ENCODE assay signal across 10 cellular contexts in the genomic region with DNA sequence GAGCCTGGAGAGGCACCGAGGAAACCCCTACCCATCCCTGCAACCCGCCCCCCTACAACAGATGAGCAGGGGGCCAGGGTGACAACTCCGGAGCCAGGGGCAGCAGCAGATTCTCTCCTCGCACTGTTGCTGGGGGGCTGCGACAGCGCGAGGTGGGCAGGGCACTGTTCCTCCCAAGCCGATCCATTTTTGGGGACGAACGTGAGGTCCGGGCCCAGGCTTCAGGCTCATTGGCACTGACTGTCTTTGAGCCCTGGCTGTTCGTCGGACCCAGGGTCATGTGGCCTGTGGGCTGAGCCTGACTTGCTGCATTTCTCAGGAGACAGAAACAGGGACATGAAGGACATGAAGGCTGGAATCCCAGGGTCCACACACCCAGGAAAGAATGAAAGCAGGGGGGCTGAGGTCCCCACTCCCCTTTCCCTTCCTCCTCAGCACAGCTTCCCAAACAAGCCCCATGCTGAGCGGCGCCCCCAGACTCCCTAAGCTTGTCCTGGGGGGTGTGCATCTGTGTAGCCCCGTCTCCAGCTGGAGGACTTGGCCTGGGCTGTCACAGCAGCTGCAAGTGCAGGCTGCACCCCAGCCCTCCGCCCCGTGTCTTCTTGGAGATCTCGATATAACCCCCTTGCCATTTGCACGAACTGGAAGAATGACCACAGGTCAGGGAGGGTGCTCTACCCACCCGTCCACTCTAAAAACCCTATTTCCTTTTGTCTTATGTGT. TPM values are rescaled to one million over a fixed set of nuclear protein-coding genes. Genes with fewer than 3 reads are reported as not detected.
DNase-seq lines count a peak whose midpoint lies in the region; ATAC-seq and TF ChIP-seq lines count a peak whose summit lies in the region.
"Had no signal": no experiment of that assay in that cellular context is flagged by ENCODE, and none has a peak within 500 bp of the region (broad histone marks: within the 10 kb centered on the region; RNA-seq: fewer than 3 reads in every experiment).

No MANE protein-coding gene starts in this region.

- peak overlapping the region; percentile 70 to 79 for H3K4me3 Mint-ChIP-seq in CD14-positive monocyte
- H3K4me3 Mint-ChIP-seq in activated T-helper 2 cell treated with anti-CD3 and anti-CD28 coated beads, Interferon-gamma antibody, Interleukin-2, Interleukin-4, amounts not matched to agents 10 μg/mL and 5 μg/mL and 100 μg/mL, durations not matched to agents 14 hours and 24 hours and 36 hours (ENCODE audit: low read depth), result no peak overlapping the region
- H3K4me3 Mint-ChIP-seq: memory B cell had no signal

- H4K20me1 ChIP-seq in hepatocyte (ENCODE audit: insufficient read depth, poor library complexity, severe bottlenecking), result peaks cover 10% of the 10 kb centered on the region

- H3K36me3 Mint-ChIP-seq in CD14-positive monocyte, result peaks cover 40 to 58% of the 10 kb centered on the region in 2 donors
- no peaks in the 10 kb centered on the region for H3K36me3 Mint-ChIP-seq in activated T-helper 2 cell treated with anti-CD3 and anti-CD28 coated beads, Interferon-gamma antibody, Interleukin-2, Interleukin-4, amounts not matched to agents 10 μg/mL and 5 μg/mL and 100 μg/mL, durations not matched to agents 14 hours and 24 hours and 36 hours (ENCODE audit: low read depth)
- H3K36me3 Mint-ChIP-seq: memory B cell had no signal

- DNase-seq in CD14-positive monocyte (ENCODE audit: low spot score), result no peak
- DNase-seq in ascending aorta (ENCODE audit: low spot score in 2 of 2), result no peak
- DNase-seq in hepatocyte (ENCODE audit: low spot score), result no peak
- DNase-seq in retina, result peak; percentile 54
- DNase-seq in RPMI8226, result no peak
- DNase-seq in activated T-helper 2 cell treated with anti-CD3 and anti-CD28 coated beads, Interferon-gamma antibody, Interleukin-2, Interleukin-4, amounts not matched to agents 10 μg/mL and 5 μg/mL and 100 μg/mL, durations not matched to agents 14 hours and 24 hours and 36 hours (ENCODE audit: low spot score), result no peak
- no peak for DNase-seq in AG08396 (ENCODE audit: low spot score)
- DNase-seq: NCI-H446 treated with DMSO at 0.1 percent for 48 hours had no signal

- peaks cover 21 to 55% of the 10 kb centered on the region in 2 donors for H3K4me1 ChIP-seq in ascending aorta
- H3K4me1 ChIP-seq in hepatocyte (ENCODE audit: insufficient read depth), result peaks cover 31% of the 10 kb centered on the region

- peaks cover 76% of the 10 kb centered on the region for H3K4me1 Mint-ChIP-seq in CD14-positive monocyte
- peaks cover 17% of the 10 kb centered on the region for H3K4me1 Mint-ChIP-seq in activated T-helper 2 cell treated with anti-CD3 and anti-CD28 coated beads, Interferon-gamma antibody, Interleukin-2, Interleukin-4, amounts not matched to agents 10 μg/mL and 5 μg/mL and 100 μg/mL, durations not matched to agents 14 hours and 24 hours and 36 hours (ENCODE audit: low read depth)

- H3K79me2 ChIP-seq in hepatocyte, result peaks cover 80% of the 10 kb centered on the region

- TF ChIP-seq CTCF in CD14-positive monocyte (IDR thresholded peaks at IDR 0.05) (no peak), ascending aorta (IDR thresholded peaks at IDR 0.05) (no peak), hepatocyte (IDR thresholded peaks at IDR 0.05; ENCODE audit: poor library complexity) (no peak)

- no peaks in the 10 kb centered on the region for H3K9me2 ChIP-seq in hepatocyte (replicated peaks; ENCODE audit: insufficient read depth)

- H3K27me3 ChIP-seq in ascending aorta (no peaks in the 10 kb centered on the region), hepatocyte (no peaks in the 10 kb centered on the region)

- H3K27ac Mint-ChIP-seq in CD14-positive monocyte, result peak overlapping the region; percentile 97 to 99 (median 98)
- H3K27ac Mint-ChIP-seq in activated T-helper 2 cell treated with anti-CD3 and anti-CD28 coated beads, Interferon-gamma antibody, Interleukin-2, Interleukin-4, amounts not matched to agents 10 μg/mL and 5 μg/mL and 100 μg/mL, durations not matched to agents 14 hours and 24 hours and 36 hours, result no peak overlapping the region
- H3K27ac Mint-ChIP-seq: memory B cell had no signal

- H3K4me3 ChIP-seq in ascending aorta (peak overlapping the region; percentile 33 to 59), hepatocyte (no peak overlapping the region)

- intact Hi-C loops in CD14-positive monocyte (cut with micrococcal nuclease), result loop anchor here (5.0 kb wide), 2 partner anchors 33 to 38 kb away; no protein-coding TSS in a partner anchor
- intact Hi-C loops in ascending aorta (cut with DNase I), result loop anchor here (5.0 kb wide), 1 partner anchor 88 kb away; no protein-coding TSS in a partner anchor
- intact Hi-C loops in activated T-helper 2 cell treated with anti-CD3 and anti-CD28 coated beads, Interferon-gamma antibody, Interleukin-2, Interleukin-4, amounts not matched to agents 10 μg/mL and 5 μg/mL and 100 μg/mL, durations not matched to agents 14 hours and 24 hours and 36 hours (cut with micrococcal nuclease), result no loop called here

- H3K9me3 ChIP-seq in ascending aorta, result no peaks in the 10 kb centered on the region
- H3K9me3 ChIP-seq in hepatocyte (ENCODE audit: low read depth), result no peaks in the 10 kb centered on the region

- H3K36me3 ChIP-seq in ascending aorta (no peaks in the 10 kb centered on the region), hepatocyte (replicated peaks; ENCODE audit: insufficient read depth, low read depth) (no peaks in the 10 kb centered on the region)

- H2AFZ ChIP-seq in hepatocyte, result no peak overlapping the region

- H3K9me3 Mint-ChIP-seq in CD14-positive monocyte, result no peaks in the 10 kb centered on the region
- H3K9me3 Mint-ChIP-seq in activated T-helper 2 cell treated with anti-CD3 and anti-CD28 coated beads, Interferon-gamma antibody, Interleukin-2, Interleukin-4, amounts not matched to agents 10 μg/mL and 5 μg/mL and 100 μg/mL, durations not matched to agents 14 hours and 24 hours and 36 hours, result no peaks in the 10 kb centered on the region
- H3K9me3 Mint-ChIP-seq: memory B cell had no signal

- no peak for ATAC-seq in GM21737 (IDR thresholded peaks at IDR 0.05; ENCODE audit: unreplicated experiment)

- peak overlapping the region; percentile 90 to 97 for H3K27ac ChIP-seq in ascending aorta
- peak overlapping the region; percentile 92 for H3K27ac ChIP-seq in hepatocyte

- peak overlapping the region; percentile 75 for H3K4me2 ChIP-seq in hepatocyte

- WGBS in hepatocyte (ENCODE audit: low lambda C conversion rate, missing lambda C conversion rate), result 60% methylated on average over 21 of the region's 21 CpGs

- H3K27me3 Mint-ChIP-seq in CD14-positive monocyte (ENCODE audit: low read depth in 3 of 3), result peaks cover 0 to 2% (median 0%) of the 10 kb centered on the region in 3 donors
- H3K27me3 Mint-ChIP-seq in activated T-helper 2 cell treated with anti-CD3 and anti-CD28 coated beads, Interferon-gamma antibody, Interleukin-2, Interleukin-4, amounts not matched to agents 10 μg/mL and 5 μg/mL and 100 μg/mL, durations not matched to agents 14 hours and 24 hours and 36 hours (ENCODE audit: low read depth), result peaks cover 10% of the 10 kb centered on the region

RNA-seq across cellular contexts. Expression of a gene that starts 18.7 kb away (rescaled TPM):
- under 1 TPM in 1 of 2 donors, not detected in 1; 0.38 TPM for polyA plus RNA-seq in CD14-positive monocyte
- 10.7 TPM for total RNA-seq in ascending aorta
- 0.44 and 0.97 TPM in 2 replicates for total RNA-seq in hepatocyte
- polyA plus RNA-seq in hepatocyte, result 0.17 and 0.91 TPM in 2 replicates
- total RNA-seq in activated T-helper 2 cell treated with anti-CD3 and anti-CD28 coated beads, Interferon-gamma antibody, Interleukin-2, Interleukin-4, amounts not matched to agents 10 μg/mL and 5 μg/mL and 100 μg/mL, durations not matched to agents 14 hours and 24 hours and 36 hours, result not detected in 2 replicates

RNA-seq across cellular contexts. Expression of a gene that starts 40.9 kb away (rescaled TPM):
- polyA plus RNA-seq in CD14-positive monocyte (1 to 10 TPM; 4.5 to 6.4 TPM), hepatocyte (20.9 and 23.3 TPM in 2 replicates)
- total RNA-seq in ascending aorta (278 TPM), hepatocyte (54.7 and 63.3 TPM in 2 replicates)
- 0.71 and 0.84 TPM in 2 replicates for total RNA-seq in activated T-helper 2 cell treated with anti-CD3 and anti-CD28 coated beads, Interferon-gamma antibody, Interleukin-2, Interleukin-4, amounts not matched to agents 10 μg/mL and 5 μg/mL and 100 μg/mL, durations not matched to agents 14 hours and 24 hours and 36 hours

RNA-seq across cellular contexts. Expression of a gene that starts 43.7 kb away (rescaled TPM):
- 1 to 10 TPM; 4.4 to 6.1 TPM for polyA plus RNA-seq in CD14-positive monocyte
- total RNA-seq in ascending aorta, result 111 TPM
- 17.7 and 20.9 TPM in 2 replicates for total RNA-seq in hepatocyte
- 26.2 and 31.6 TPM in 2 replicates for polyA plus RNA-seq in hepatocyte
- total RNA-seq in activated T-helper 2 cell treated with anti-CD3 and anti-CD28 coated beads, Interferon-gamma antibody, Interleukin-2, Interleukin-4, amounts not matched to agents 10 μg/mL and 5 μg/mL and 100 μg/mL, durations not matched to agents 14 hours and 24 hours and 36 hours, result 103 and 105 TPM in 2 replicates

Comparison
In these comparisons a context has a peak if more than half of its experiments do, and no peak if none do; other contexts are left out.
1. RNA of a gene that starts 40.9 kb away (total RNA-seq): 278 TPM in ascending aorta (single experiment) and 54.7 to 63.3 TPM in hepatocyte; 0.71 to 0.84 TPM in activated T-helper 2 cell treated with anti-CD3 and anti-CD28 coated beads, Interferon-gamma antibody, Interleukin-2, Interleukin-4, amounts not matched to agents 10 μg/mL and 5 μg/mL and 100 μg/mL, durations not matched to agents 14 hours and 24 hours and 36 hours; every median in the first group is over 10 times any median in the second.